14 cellular contexts compared by ENCODE assay signal in the genomic region with DNA sequence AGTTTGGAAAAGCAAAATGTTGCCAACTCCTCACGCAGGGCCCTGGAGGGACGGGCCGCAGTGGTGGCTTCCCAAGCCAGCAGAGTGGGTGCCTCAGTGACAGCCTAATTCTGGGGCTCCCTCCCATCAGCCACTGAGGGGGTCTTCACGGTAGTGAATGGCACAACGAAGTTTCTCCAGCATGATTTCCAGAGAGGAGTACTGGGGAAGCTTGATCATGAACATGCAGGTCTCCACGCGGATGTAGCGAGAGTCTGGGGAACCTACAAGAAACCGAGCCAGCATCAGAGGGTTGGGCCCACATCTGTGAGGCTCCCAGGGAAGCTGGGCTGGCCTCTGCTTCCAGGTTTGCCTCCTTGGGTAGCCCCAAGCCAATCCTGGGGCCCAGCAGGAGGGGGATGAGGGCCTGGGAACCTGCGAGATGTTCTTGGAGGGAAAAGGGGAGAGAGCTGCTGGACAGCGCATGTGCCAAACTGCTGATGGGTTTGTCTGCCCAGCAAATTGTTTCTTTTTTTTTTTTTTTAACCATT.
"Had no signal": no experiment of that assay in that cellular context is flagged by ENCODE, and none has a peak within 500 bp of the region (broad histone marks: within the 10 kb centered on the region; RNA-seq: fewer than 3 reads in every experiment).

No MANE protein-coding gene starts in this region.

- DNase-seq: activated CD4-positive, alpha-beta T cell treated with anti-CD3 and anti-CD28 coated beads for 4 hours; activated CD8-positive, alpha-beta T cell treated with anti-CD3 and anti-CD28 coated beads for 36 hours; activated T-cell treated with anti-CD3 and anti-CD28 coated beads, Interleukin-2, amount 50 U/mL, for 72 hours; effector memory CD4-positive, alpha-beta T cell; kidney glomerular epithelial cell; mesendoderm; stimulated activated CD4-positive, alpha-beta T cell treated with anti-CD3 and anti-CD28 coated beads, Interleukin-15, amount 100 ng/mL, for 24 hours; stimulated activated CD4-positive, alpha-beta T cell treated with anti-CD3 and anti-CD28 coated beads, Interleukin-4, amount 100 ng/mL, for 1 hour; stimulated activated naive CD4-positive, alpha-beta T cell; T-helper 17 cell; transverse colon; WERI-Rb-1 had no signal

- H3K4me3 Mint-ChIP-seq: activated CD8-positive, alpha-beta T cell treated with anti-CD3 and anti-CD28 coated beads for 36 hours; activated T-cell treated with anti-CD3 and anti-CD28 coated beads, Interleukin-2, amount 50 U/mL, for 72 hours; natural killer cell treated with Interleukin-12 subunit alpha and Interleukin-12 subunit beta and Interleukin-15 and Interleukin-18, amount 100 ng/mL, for 72 hours; T-helper 17 cell had no signal

- H3K27ac Mint-ChIP-seq: activated CD8-positive, alpha-beta T cell treated with anti-CD3 and anti-CD28 coated beads for 36 hours; activated T-cell treated with anti-CD3 and anti-CD28 coated beads, Interleukin-2, amount 50 U/mL, for 72 hours had no signal

- ATAC-seq: activated CD8-positive, alpha-beta T cell treated with anti-CD3 and anti-CD28 coated beads for 36 hours; T-helper 17 cell had no signal

- H3K27ac ChIP-seq: cardiac muscle cell, transverse colon, WERI-Rb-1 had no signal

- H3K27me3 Mint-ChIP-seq: activated CD8-positive, alpha-beta T cell treated with anti-CD3 and anti-CD28 coated beads for 36 hours; natural killer cell treated with Interleukin-12 subunit alpha and Interleukin-12 subunit beta and Interleukin-15 and Interleukin-18, amount 100 ng/mL, for 72 hours; T-helper 17 cell had no signal
